In genomic region chr21:42040411-42041180, GRCh38 we compare ENCODE assay signal across 1 cellular context.
TF ChIP-seq lines count a peak whose summit lies in the region.

No MANE protein-coding gene starts in this region.

TF ChIP-seq in HepG2, 621 proteins besides CTCF, POLR2A, EP300 and RAD21 (continued from another document):
- TF ChIP-seq PATZ1 (CRISPR knock-in tag; IDR thresholded peaks at IDR 0.05) (no peak), ZNF616 (CRISPR knock-in tag; IDR thresholded peaks at IDR 0.05; ENCODE audit: low read depth) (no peak), ATF3 (CRISPR knock-in tag; IDR thresholded peaks at IDR 0.05) (peak; percentile 49; the same call in 1 of the 2 replicates), POLR2AphosphoS2 (IDR thresholded peaks at IDR 0.05; ENCODE audit: low read depth, low read length) (no peak), TRAFD1 (CRISPR knock-in tag; IDR thresholded peaks at IDR 0.05; ENCODE audit: borderline replicate concordance) (no peak), ETS1 (CRISPR knock-in tag; IDR thresholded peaks at IDR 0.05) (no peak), CEBPB (IDR thresholded peaks at IDR 0.05; ENCODE audit: borderline replicate concordance, low read depth, low read length) (peak; percentile 91), CREB1 (IDR thresholded peaks at IDR 0.05) (peak; percentile 42; the same call in 1 of the 2 replicates), CREB1 (CRISPR knock-in tag; IDR thresholded peaks at IDR 0.05) (no peak), ZNF432 (CRISPR knock-in tag; IDR thresholded peaks at IDR 0.05; ENCODE audit: borderline replicate concordance) (no peak), ZNF639 (CRISPR knock-in tag; conservative IDR thresholded peaks at IDR 0.05) (no peak), U2AF2 (IDR thresholded peaks at IDR 0.05; ENCODE audit: low read depth, low read length) (no peak), ATF7 (IDR thresholded peaks at IDR 0.05) (peak; percentile 46), ATF7 (CRISPR knock-in tag; IDR thresholded peaks at IDR 0.05) (no peak), ZNF276 (CRISPR knock-in tag; IDR thresholded peaks at IDR 0.05; ENCODE audit: low read depth) (no peak), ZNF12 (CRISPR knock-in tag; IDR thresholded peaks at IDR 0.05) (no peak), EHMT2 (IDR thresholded peaks at IDR 0.05; ENCODE audit: borderline replicate concordance, low read depth, low read length) (no peak), CHCHD3 (CRISPR knock-in tag; IDR thresholded peaks at IDR 0.05) (no peak), ATF4 (CRISPR knock-in tag; IDR thresholded peaks at IDR 0.05) (peak in 1 of 2 experiments; percentile 37; a peak in 2 of 4 replicates), ZFP62 (CRISPR knock-in tag; IDR thresholded peaks at IDR 0.05) (no peak), RFX1 (IDR thresholded peaks at IDR 0.05) (peak; percentile 36; the same call in 1 of the 2 replicates), KLF6 (CRISPR knock-in tag; IDR thresholded peaks at IDR 0.05) (no peak), ATF5 (CRISPR knock-in tag; IDR thresholded peaks at IDR 0.05; ENCODE audit: low read depth) (no peak), CBX2 (IDR thresholded peaks at IDR 0.05; ENCODE audit: low read depth, low read length) (no peak), CBX2 (CRISPR knock-in tag; IDR thresholded peaks at IDR 0.05; ENCODE audit: low read depth) (no peak), PHF8 (CRISPR knock-in tag; IDR thresholded peaks at IDR 0.05) (no peak), SMYD3 (CRISPR knock-in tag; IDR thresholded peaks at IDR 0.05) (no peak), HBP1 (CRISPR knock-in tag; IDR thresholded peaks at IDR 0.05; ENCODE audit: low read depth) (no peak)
